Comparison of ENCODE assay signal across 8 cellular contexts in the genomic region with DNA sequence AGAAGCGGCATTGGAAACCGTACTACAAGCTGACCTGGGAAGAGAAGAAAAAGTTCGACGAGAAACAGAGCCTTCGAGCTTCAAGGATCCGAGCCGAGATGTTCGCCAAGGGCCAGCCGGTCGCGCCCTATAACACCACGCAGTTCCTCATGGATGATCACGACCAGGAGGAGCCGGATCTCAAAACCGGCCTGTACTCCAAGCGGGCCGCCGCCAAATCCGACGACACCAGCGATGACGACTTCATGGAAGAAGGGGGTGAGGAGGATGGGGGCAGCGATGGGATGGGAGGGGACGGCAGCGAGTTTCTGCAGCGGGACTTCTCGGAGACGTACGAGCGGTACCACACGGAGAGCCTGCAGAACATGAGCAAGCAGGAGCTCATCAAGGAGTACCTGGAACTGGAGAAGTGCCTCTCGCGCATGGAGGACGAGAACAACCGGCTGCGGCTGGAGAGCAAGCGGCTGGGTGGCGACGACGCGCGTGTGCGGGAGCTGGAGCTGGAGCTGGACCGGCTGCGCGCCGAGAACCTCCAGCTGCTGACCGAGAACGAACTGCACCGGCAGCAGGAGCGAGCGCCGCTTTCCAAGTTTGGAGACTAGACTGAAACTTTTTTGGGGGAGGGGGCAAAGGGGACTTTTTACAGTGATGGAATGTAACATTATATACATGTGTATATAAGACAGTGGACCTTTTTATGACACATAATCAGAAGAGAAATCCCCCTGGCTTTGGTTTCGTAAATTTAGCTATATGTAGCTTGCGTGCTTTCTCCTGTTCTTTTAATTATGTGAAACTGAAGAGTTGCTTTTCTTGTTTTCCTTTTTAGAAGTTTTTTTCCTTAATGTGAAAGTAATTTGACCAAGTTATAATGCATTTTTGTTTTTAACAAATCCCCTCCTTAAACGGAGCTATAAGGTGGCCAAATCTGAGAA. TPM values are rescaled to one million over a fixed set of nuclear protein-coding genes. Genes with fewer than 3 reads are reported as not detected.
DNase-seq lines count a peak whose midpoint lies in the region; ATAC-seq and TF ChIP-seq lines count a peak whose summit lies in the region.

No MANE protein-coding gene starts in this region.

- H3K4me1 Mint-ChIP-seq in activated naive CD8-positive, alpha-beta T cell treated with anti-CD3 and anti-CD28 coated beads, Interleukin-2, amount 50 U/mL, for 24 hours, result peaks cover 44% of the 10 kb centered on the region

- H2AFZ ChIP-seq in OCI-LY3 (ENCODE audit: low read depth, low read length), result no peak overlapping the region

- DNase-seq in AG04449 (ENCODE audit: low read depth, low spot score), result no peak
- DNase-seq in activated naive CD8-positive, alpha-beta T cell treated with anti-CD3 and anti-CD28 coated beads, Interleukin-2, amount 50 U/mL, for 24 hours, result peak; percentile 51
- peak; percentile 84 for DNase-seq in cardiac septum (ENCODE audit: low spot score)
- DNase-seq in ovary, result peak; percentile 73 to 80 (median 79)

- ATAC-seq in activated naive CD8-positive, alpha-beta T cell treated with anti-CD3 and anti-CD28 coated beads, Interleukin-2, amount 50 U/mL, for 24 hours, result no peak
- ATAC-seq in HG02970 (IDR thresholded peaks at IDR 0.05; ENCODE audit: low FRiP score, unreplicated experiment) (no peak), GM21737 (IDR thresholded peaks at IDR 0.05; ENCODE audit: unreplicated experiment) (no peak)

- no peaks in the 10 kb centered on the region for H3K9me3 Mint-ChIP-seq in activated naive CD8-positive, alpha-beta T cell treated with anti-CD3 and anti-CD28 coated beads, Interleukin-2, amount 50 U/mL, for 24 hours

- POLR2A ChIA-PET in AG04449 (lab: Yijun Ruan, JAX), result interaction anchor here (0.6 to 6.4 kb wide), 17 partner anchors 11 to 235 kb away, joined by 3 to 308 read pairs (median 9); a partner anchor contains a TSS

- intact Hi-C loops in cardiac septum (cut with DNase I) (no loop called here), ovary (cut with DNase I) (loop anchor here in 1 of 4 donors (1.0 kb wide), 1 partner anchor 11 kb away; a partner anchor contains a TSS)

- peaks cover 27% of the 10 kb centered on the region for H3K79me2 ChIP-seq in OCI-LY3 (ENCODE audit: low read length)

- TF ChIP-seq EP300 in ovary (IDR thresholded peaks at IDR 0.05), result no peak

- H3K36me3 ChIP-seq in OCI-LY3 (replicated peaks; ENCODE audit: low read depth, low read length) (no peaks in the 10 kb centered on the region), ovary (no peaks in the 10 kb centered on the region)

- peaks cover 25% of the 10 kb centered on the region for H3K36me3 Mint-ChIP-seq in activated naive CD8-positive, alpha-beta T cell treated with anti-CD3 and anti-CD28 coated beads, Interleukin-2, amount 50 U/mL, for 24 hours (ENCODE audit: low read depth)

- H3K9ac ChIP-seq in OCI-LY3 (ENCODE audit: low read length), result peak overlapping the region; percentile 76

- H3K4me2 ChIP-seq in OCI-LY3 (ENCODE audit: low read length), result peak overlapping the region; percentile 95

- H3K9me3 ChIP-seq in OCI-LY3 (ENCODE audit: insufficient read depth, low read length) (no peaks in the 10 kb centered on the region), ovary (no peaks in the 10 kb centered on the region)

- no peak for TF ChIP-seq CTCF in AG04449 (IDR thresholded peaks at IDR 0.05; ENCODE audit: insufficient read depth, low read length, missing control alignments)
- TF ChIP-seq CTCF in OCI-LY3 (IDR thresholded peaks at IDR 0.05; ENCODE audit: low read depth, low read length), result no peak
- TF ChIP-seq CTCF in ovary (IDR thresholded peaks at IDR 0.05), result peak in 1 of 3 donors; percentile 17

- H3K27me3 ChIP-seq in OCI-LY3 (ENCODE audit: low read depth, low read length) (no peaks in the 10 kb centered on the region), ovary (no peaks in the 10 kb centered on the region)

- H3K27ac Mint-ChIP-seq in activated naive CD8-positive, alpha-beta T cell treated with anti-CD3 and anti-CD28 coated beads, Interleukin-2, amount 50 U/mL, for 24 hours, result peak overlapping the region; percentile 100

- CTCF ChIA-PET in AG04449 (lab: Yijun Ruan, JAX), result interaction anchor here (0.9 to 19.9 kb wide), 17 partner anchors 10 to 229 kb away, joined by 3 to 399 read pairs (median 4); a partner anchor contains a TSS

- H3K27me3 Mint-ChIP-seq in activated naive CD8-positive, alpha-beta T cell treated with anti-CD3 and anti-CD28 coated beads, Interleukin-2, amount 50 U/mL, for 24 hours, result peaks cover 4% of the 10 kb centered on the region

- in situ Hi-C loops in GM18951 (cut with MboI; ENCODE audit: low sequenced_read_pairs, unreplicated experiment), result no loop called here

- H3K4me3 ChIP-seq in AG04449 (ENCODE audit: low read depth, low read length) (peak overlapping the region; percentile 98), OCI-LY3 (ENCODE audit: low read length) (peak overlapping the region; percentile 86), ovary (peak overlapping the region; percentile 68)

- TF ChIP-seq POLR2A in GM18951 (IDR thresholded peaks at IDR 0.05; ENCODE audit: extremely low read depth, insufficient read depth, insufficient read length) (peak; percentile 45), ovary (IDR thresholded peaks at IDR 0.05) (no peak)

- peak overlapping the region; percentile 97 for H3K4me3 Mint-ChIP-seq in activated naive CD8-positive, alpha-beta T cell treated with anti-CD3 and anti-CD28 coated beads, Interleukin-2, amount 50 U/mL, for 24 hours

- peaks cover 13% of the 10 kb centered on the region for H4K20me1 ChIP-seq in OCI-LY3 (ENCODE audit: insufficient read depth, low read length)

- H3K27ac ChIP-seq in OCI-LY3 (ENCODE audit: low read length) (peak overlapping the region; percentile 57), ovary (peak overlapping the region; percentile 91 to 92)

- H3K4me1 ChIP-seq in OCI-LY3 (ENCODE audit: low read length) (peaks cover 22% of the 10 kb centered on the region), ovary (ENCODE audit: insufficient read depth) (peaks cover 10% of the 10 kb centered on the region)

- WGBS in ovary, 3 donors, result 0 to 1% (median 0%) methylated on average over 56 of the region's 56 CpGs

RNA-seq across cellular contexts. Expression of a gene that starts 1.7 kb away (rescaled TPM):
- total RNA-seq in cardiac septum, result 19.8 TPM
- total RNA-seq in ovary, result 10 to 100 TPM; 17.0 to 37.8 (median 27.9) TPM
- polyA plus RNA-seq in ovary, result 10 to 100 TPM; 14.4 to 26.9 TPM

RNA-seq across cellular contexts. Expression of a gene that starts 11.7 kb away (rescaled TPM):
- total RNA-seq in cardiac septum, result 3.3 TPM
- total RNA-seq in ovary, result 1 to 10 TPM; 3.4 to 9.1 (median 5.5) TPM
- polyA plus RNA-seq in ovary, result 1 to 10 TPM; 1.7 to 8.9 TPM

RNA-seq across cellular contexts. Expression of a gene that starts 14.4 kb away (rescaled TPM):
- total RNA-seq in cardiac septum (6.4 TPM), ovary (10 to 100 TPM; 12.4 to 24.0 (median 18.5) TPM)
- polyA plus RNA-seq in ovary, result 10 to 100 TPM; 11.0 to 24.5 TPM

RNA-seq across cellular contexts. Expression of a gene that starts 17.6 kb away (rescaled TPM):
- total RNA-seq in cardiac septum (87.6 TPM), ovary (100 to 1,000 TPM in 2 of 7 donors, 10 to 100 TPM in 5; 33.0 to 166 (median 84.9) TPM)
- polyA plus RNA-seq in ovary, result 10 to 100 TPM; 12.1 to 59.3 TPM
